In the genomic region with DNA sequence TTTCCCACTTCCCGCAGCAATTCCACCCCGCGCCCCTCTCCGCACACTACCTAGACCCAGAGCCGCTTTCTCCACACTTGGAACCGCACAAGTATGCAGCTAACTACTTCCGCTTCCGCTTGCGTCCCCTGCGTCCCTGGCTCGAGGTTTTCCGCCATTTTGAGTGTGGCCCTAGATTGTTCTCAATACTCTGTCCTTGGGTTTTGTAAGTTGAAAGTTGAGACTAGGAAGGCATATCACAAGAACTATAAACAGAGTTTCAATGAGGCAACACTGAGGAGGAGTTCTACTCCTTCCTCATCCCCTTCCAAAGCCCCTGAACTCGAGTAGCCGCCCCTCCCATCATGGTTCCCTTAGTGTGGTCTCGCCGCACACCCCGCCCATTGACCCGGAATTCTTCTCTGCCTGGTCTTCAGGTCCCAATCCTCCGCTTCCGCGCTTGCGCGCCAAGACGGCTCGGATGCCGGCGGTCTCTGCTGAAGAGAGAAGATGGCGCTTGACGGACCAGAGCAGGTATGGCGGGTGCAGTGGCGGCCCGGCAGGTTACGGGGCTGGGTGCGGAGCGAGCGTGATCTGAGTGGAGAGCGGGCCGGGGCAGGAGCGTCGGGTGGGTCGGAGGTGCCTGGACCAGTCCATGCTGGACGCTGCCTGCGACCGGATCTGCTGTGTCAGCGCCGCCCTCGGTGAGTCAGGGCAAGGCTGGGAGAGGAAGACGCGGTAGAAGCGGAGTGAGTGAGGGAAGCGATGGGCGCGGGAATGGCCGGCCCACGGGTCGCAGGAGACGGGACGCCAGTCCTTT, we compare ENCODE assay signal across 1 cellular context.
TF ChIP-seq lines count a peak whose summit lies in the region.

TSS of gene FTSJ3 (minus strand) at position 662 of the 799 bp plus-strand sequence. CDS start 761 bp downstream, outside the sequence.
TSS of gene PSMC5 (plus strand) at position 430 of the 799 bp plus-strand sequence. CDS start at position 490, 60 bp downstream.

TF ChIP-seq in HepG2, 621 proteins besides CTCF, POLR2A, EP300 and RAD21 (continued from another document and continues in another):
- TF ChIP-seq LRRFIP1 (CRISPR knock-in tag; conservative IDR thresholded peaks at IDR 0.05) (no peak), CBFB (CRISPR knock-in tag; IDR thresholded peaks at IDR 0.05) (peak; percentile 66), MXD1 (CRISPR knock-in tag; IDR thresholded peaks at IDR 0.05) (peak; percentile 96), GPN1 (CRISPR knock-in tag; IDR thresholded peaks at IDR 0.05; ENCODE audit: borderline replicate concordance) (no peak), ZNF850 (CRISPR knock-in tag; conservative IDR thresholded peaks at IDR 0.05) (no peak), JUN (CRISPR knock-in tag; IDR thresholded peaks at IDR 0.05) (peak; percentile 64; the same call in 1 of the 2 replicates), GATAD1 (CRISPR knock-in tag; IDR thresholded peaks at IDR 0.05) (peak; percentile 92), FOSL2 (CRISPR knock-in tag; IDR thresholded peaks at IDR 0.05) (peak; percentile 78), KLF13 (CRISPR knock-in tag; IDR thresholded peaks at IDR 0.05) (0 out of 2 replicates have a peak, but pooled peaks have one; percentile 55), ZNF678 (CRISPR knock-in tag; IDR thresholded peaks at IDR 0.05) (peak; percentile 91; the same call in 1 of the 2 replicates), SNAPC4 (CRISPR knock-in tag; IDR thresholded peaks at IDR 0.05) (peak; percentile 88; the same call in 1 of the 2 replicates), DRAP1 (CRISPR knock-in tag; IDR thresholded peaks at IDR 0.05) (peak; percentile 76), ARID2 (CRISPR knock-in tag; IDR thresholded peaks at IDR 0.05; ENCODE audit: borderline replicate concordance) (no peak; the same call in 1 of the 2 replicates), KLF16 (CRISPR knock-in tag; IDR thresholded peaks at IDR 0.05) (no peak), KLF6 (CRISPR knock-in tag; IDR thresholded peaks at IDR 0.05) (peak; percentile 74), TSC22D2 (CRISPR knock-in tag; IDR thresholded peaks at IDR 0.05; ENCODE audit: borderline replicate concordance) (peak; percentile 59; the same call in 1 of the 2 replicates), MEF2D (CRISPR knock-in tag; IDR thresholded peaks at IDR 0.05) (peak; percentile 71; the same call in 1 of the 2 replicates), BCL6 (CRISPR knock-in tag; IDR thresholded peaks at IDR 0.05) (0 out of 2 replicates have a peak, but pooled peaks have one; percentile 35), ZNF546 (CRISPR knock-in tag; conservative IDR thresholded peaks at IDR 0.05) (peak; percentile 73; the same call in 1 of the 2 replicates), ZNF264 (CRISPR knock-in tag; IDR thresholded peaks at IDR 0.05) (no peak), KDM5A (IDR thresholded peaks at IDR 0.05; ENCODE audit: borderline replicate concordance, low read length) (peak; percentile 95), RFX3 (CRISPR knock-in tag; IDR thresholded peaks at IDR 0.05) (no peak), ZNF564 (CRISPR knock-in tag; IDR thresholded peaks at IDR 0.05) (peak; percentile 33; the same call in 1 of the 2 replicates)
- TF ChIP-seq, protein P1, sequence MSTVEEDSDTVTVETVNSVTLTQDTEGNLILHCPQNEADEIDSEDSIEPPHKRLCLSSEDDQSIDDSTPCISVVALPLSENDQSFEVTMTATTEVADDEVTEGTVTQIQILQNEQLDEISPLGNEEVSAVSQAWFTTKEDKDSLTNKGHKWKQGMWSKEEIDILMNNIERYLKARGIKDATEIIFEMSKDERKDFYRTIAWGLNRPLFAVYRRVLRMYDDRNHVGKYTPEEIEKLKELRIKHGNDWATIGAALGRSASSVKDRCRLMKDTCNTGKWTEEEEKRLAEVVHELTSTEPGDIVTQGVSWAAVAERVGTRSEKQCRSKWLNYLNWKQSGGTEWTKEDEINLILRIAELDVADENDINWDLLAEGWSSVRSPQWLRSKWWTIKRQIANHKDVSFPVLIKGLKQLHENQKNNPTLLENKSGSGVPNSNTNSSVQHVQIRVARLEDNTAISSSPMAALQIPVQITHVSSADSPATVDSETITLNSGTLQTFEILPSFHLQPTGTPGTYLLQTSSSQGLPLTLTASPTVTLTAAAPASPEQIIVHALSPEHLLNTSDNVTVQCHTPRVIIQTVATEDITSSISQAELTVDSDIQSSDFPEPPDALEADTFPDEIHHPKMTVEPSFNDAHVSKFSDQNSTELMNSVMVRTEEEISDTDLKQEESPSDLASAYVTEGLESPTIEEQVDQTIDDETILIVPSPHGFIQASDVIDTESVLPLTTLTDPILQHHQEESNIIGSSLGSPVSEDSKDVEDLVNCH (CRISPR knock-in tag; IDR thresholded peaks at IDR 0.05), result 0 out of 2 replicates have a peak, but pooled peaks have one; percentile 89
- TF ChIP-seq, protein P2, sequence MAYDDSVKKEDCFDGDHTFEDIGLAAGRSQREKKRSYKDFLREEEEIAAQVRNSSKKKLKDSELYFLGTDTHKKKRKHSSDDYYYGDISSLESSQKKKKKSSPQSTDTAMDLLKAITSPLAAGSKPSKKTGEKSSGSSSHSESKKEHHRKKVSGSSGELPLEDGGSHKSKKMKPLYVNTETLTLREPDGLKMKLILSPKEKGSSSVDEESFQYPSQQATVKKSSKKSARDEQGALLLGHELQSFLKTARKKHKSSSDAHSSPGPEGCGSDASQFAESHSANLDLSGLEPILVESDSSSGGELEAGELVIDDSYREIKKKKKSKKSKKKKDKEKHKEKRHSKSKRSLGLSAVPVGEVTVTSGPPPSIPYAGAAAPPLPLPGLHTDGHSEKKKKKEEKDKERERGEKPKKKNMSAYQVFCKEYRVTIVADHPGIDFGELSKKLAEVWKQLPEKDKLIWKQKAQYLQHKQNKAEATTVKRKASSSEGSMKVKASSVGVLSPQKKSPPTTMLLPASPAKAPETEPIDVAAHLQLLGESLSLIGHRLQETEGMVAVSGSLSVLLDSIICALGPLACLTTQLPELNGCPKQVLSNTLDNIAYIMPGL (CRISPR knock-in tag; IDR thresholded peaks at IDR 0.05; ENCODE audit: borderline replicate concordance in 1 of 2, low read depth in 1 of 2), result peak; percentile 98
- TF ChIP-seq, protein P3, sequence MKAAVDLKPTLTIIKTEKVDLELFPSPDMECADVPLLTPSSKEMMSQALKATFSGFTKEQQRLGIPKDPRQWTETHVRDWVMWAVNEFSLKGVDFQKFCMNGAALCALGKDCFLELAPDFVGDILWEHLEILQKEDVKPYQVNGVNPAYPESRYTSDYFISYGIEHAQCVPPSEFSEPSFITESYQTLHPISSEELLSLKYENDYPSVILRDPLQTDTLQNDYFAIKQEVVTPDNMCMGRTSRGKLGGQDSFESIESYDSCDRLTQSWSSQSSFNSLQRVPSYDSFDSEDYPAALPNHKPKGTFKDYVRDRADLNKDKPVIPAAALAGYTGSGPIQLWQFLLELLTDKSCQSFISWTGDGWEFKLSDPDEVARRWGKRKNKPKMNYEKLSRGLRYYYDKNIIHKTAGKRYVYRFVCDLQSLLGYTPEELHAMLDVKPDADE (CRISPR knock-in tag; IDR thresholded peaks at IDR 0.05), result 0 out of 2 replicates have a peak, but pooled peaks have one; percentile 21
- TF ChIP-seq, protein P4, sequence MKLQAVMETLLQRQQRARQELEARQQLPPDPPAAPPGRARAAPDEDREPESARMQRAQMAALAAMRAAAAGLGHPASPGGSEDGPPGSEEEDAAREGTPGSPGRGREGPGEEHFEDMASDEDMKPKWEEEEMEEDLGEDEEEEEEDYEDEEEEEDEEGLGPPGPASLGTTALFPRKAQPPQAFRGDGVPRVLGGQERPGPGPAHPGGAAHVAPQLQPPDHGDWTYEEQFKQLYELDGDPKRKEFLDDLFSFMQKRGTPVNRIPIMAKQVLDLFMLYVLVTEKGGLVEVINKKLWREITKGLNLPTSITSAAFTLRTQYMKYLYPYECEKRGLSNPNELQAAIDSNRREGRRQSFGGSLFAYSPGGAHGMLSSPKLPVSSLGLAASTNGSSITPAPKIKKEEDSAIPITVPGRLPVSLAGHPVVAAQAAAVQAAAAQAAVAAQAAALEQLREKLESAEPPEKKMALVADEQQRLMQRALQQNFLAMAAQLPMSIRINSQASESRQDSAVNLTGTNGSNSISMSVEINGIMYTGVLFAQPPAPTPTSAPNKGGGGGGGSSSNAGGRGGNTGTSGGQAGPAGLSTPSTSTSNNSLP (IDR thresholded peaks at IDR 0.05; ENCODE audit: low read depth, low read length), result no peak
- TF ChIP-seq, protein P5, sequence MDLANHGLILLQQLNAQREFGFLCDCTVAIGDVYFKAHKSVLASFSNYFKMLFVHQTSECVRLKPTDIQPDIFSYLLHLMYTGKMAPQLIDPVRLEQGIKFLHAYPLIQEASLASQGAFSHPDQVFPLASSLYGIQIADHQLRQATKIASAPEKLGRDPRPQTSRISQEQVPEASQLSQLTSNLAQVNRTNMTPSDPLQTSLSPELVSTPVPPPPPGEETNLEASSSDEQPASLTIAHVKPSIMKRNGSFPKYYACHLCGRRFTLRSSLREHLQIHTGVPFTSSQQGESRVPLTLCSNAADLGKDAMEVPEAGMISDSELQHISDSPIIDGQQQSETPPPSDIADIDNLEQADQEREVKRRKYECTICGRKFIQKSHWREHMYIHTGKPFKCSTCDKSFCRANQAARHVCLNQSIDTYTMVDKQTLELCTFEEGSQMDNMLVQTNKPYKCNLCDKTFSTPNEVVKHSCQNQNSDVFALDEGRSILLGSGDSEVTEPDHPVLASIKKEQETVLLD (CRISPR knock-in tag; IDR thresholded peaks at IDR 0.05; ENCODE audit: low read depth), result peak; percentile 35; the same call in 1 of the 2 replicates
- TF ChIP-seq, protein P6, sequence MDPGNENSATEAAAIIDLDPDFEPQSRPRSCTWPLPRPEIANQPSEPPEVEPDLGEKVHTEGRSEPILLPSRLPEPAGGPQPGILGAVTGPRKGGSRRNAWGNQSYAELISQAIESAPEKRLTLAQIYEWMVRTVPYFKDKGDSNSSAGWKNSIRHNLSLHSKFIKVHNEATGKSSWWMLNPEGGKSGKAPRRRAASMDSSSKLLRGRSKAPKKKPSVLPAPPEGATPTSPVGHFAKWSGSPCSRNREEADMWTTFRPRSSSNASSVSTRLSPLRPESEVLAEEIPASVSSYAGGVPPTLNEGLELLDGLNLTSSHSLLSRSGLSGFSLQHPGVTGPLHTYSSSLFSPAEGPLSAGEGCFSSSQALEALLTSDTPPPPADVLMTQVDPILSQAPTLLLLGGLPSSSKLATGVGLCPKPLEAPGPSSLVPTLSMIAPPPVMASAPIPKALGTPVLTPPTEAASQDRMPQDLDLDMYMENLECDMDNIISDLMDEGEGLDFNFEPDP (CRISPR knock-in tag; conservative IDR thresholded peaks at IDR 0.05), result no peak
